Comparison of ENCODE assay signal across 10 cellular contexts in the genomic region with DNA sequence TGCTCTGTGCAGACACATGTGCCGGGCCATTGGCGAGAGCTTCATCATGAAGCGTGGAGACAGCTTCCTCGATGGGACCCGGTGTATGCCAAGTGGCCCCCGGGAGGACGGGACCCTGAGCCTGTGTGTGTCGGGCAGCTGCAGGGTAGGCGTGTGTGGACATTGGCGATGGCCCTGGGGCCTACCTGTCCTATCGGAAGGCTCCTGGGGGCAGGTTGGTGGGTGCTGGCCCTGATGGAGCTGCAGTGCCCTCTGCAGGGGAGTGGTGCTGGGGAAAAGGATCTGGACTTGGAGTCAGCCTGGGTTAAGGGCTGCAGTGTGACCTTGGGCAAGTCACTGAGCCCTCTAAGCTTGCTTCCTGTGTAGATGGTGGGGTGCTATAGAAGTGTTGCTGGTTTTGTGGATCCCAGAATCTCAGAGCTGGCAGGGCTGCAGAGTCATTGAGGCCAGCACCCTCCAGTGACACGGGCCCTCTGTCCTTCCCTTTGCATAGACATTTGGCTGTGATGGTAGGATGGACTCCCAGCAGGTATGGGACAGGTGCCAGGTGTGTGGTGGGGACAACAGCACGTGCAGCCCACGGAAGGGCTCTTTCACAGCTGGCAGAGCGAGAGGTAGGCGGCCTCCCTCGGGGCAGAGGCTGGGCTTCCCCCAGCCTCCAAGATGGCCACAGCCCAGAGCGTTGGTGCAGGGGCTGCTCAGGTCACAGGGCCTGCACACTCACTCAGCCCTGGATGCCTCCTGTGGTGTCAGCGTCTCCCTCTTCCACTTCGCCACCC. TPM values are rescaled to one million over a fixed set of nuclear protein-coding genes. Genes with fewer than 3 reads are reported as not detected.
DNase-seq lines count a peak whose midpoint lies in the region; ATAC-seq, FAIRE-seq and TF ChIP-seq lines count a peak whose summit lies in the region.
"Had no signal": no experiment of that assay in that cellular context is flagged by ENCODE, and none has a peak within 500 bp of the region (broad histone marks: within the 10 kb centered on the region; RNA-seq: fewer than 3 reads in every experiment).

No MANE protein-coding gene starts in this region.

- no peaks in the 10 kb centered on the region for H4K20me1 ChIP-seq in OCI-LY3 (ENCODE audit: insufficient read depth, low read length)

- H3K4me3 ChIP-seq in OCI-LY3 (ENCODE audit: low read length) (0 out of 2 replicates have a peak overlapping the region, but pooled peaks have one; percentile 40), kidney (ENCODE audit: low read length in 2 of 2) (no peak overlapping the region)
- H3K4me3 ChIP-seq: upper lobe of right lung had no signal

- intact Hi-C loops in kidney (cut with DNase I), result no loop called here

- DNase-seq in GM12891 (ENCODE audit: insufficient read length, low spot score), result peak; percentile 60
- DNase-seq in kidney, result peak; percentile 66
- DNase-seq in occipital lobe (lab: John Stamatoyannopoulos, UW), result no peak
- DNase-seq in T-helper 17 cell, result no peak
- no peak for DNase-seq in caudate nucleus (lab: John Stamatoyannopoulos, UW)
- DNase-seq: activated effector memory CD4-positive, alpha-beta T cell treated with anti-CD3 and anti-CD28 coated beads, Interleukin-2, amount 50 U/mL, for 16 hours; NCI-H2081; upper lobe of right lung had no signal

- FAIRE-seq in GM12891 (lab: Jason Lieb, UNC) (peak; percentile 73), kidney (lab: Jason Lieb, UNC) (no peak)

- no peak overlapping the region for H3K27ac ChIP-seq in OCI-LY3 (ENCODE audit: low read length)
- no peak overlapping the region for H3K27ac ChIP-seq in kidney (ENCODE audit: low read depth in 2 of 2, low read length in 2 of 2)
- H3K27ac ChIP-seq in caudate nucleus (ENCODE audit: low read depth, low read length), result no peak overlapping the region
- H3K27ac ChIP-seq: upper lobe of right lung had no signal

- no peaks in the 10 kb centered on the region for H3K27me3 ChIP-seq in OCI-LY3 (ENCODE audit: low read depth, low read length)
- H3K27me3 ChIP-seq: upper lobe of right lung had no signal

- ATAC-seq in T-helper 17 cell, result no peak
- ATAC-seq: upper lobe of right lung had no signal

- no peak overlapping the region for H3K4me3 Mint-ChIP-seq in T-helper 17 cell
- H3K4me3 Mint-ChIP-seq: IgD-negative memory B cell had no signal

- no peaks in the 10 kb centered on the region for H3K27me3 Mint-ChIP-seq in T-helper 17 cell

- H3K4me1 Mint-ChIP-seq in T-helper 17 cell, result no peaks in the 10 kb centered on the region

- no peaks in the 10 kb centered on the region for H3K36me3 Mint-ChIP-seq in T-helper 17 cell (ENCODE audit: low read depth)
- H3K36me3 Mint-ChIP-seq: IgD-negative memory B cell had no signal

- H3K36me3 ChIP-seq in OCI-LY3 (replicated peaks; ENCODE audit: low read depth, low read length) (no peaks in the 10 kb centered on the region), kidney (ENCODE audit: control insufficient read depth in 1 of 2, insufficient read depth in 2 of 2, low read length in 2 of 2) (no peaks in the 10 kb centered on the region)
- H3K36me3 ChIP-seq: upper lobe of right lung had no signal

- H3K4me1 ChIP-seq in OCI-LY3 (ENCODE audit: low read length), result peaks cover 8% of the 10 kb centered on the region; the same call in 1 of the 2 replicates
- H3K4me1 ChIP-seq in kidney (ENCODE audit: control insufficient read depth in 1 of 2, insufficient read depth in 1 of 2, low read depth in 1 of 2, low read length in 2 of 2), result no peaks in the 10 kb centered on the region
- H3K4me1 ChIP-seq: upper lobe of right lung had no signal

- H3K9ac ChIP-seq in OCI-LY3 (ENCODE audit: low read length) (no peak overlapping the region), kidney (ENCODE audit: low read length in 2 of 2) (no peak overlapping the region)

- no peak for TF ChIP-seq POLR2A in GM12891 (IDR thresholded peaks at IDR 0.05; ENCODE audit: low read depth, low read length)

- no peaks in the 10 kb centered on the region for H3K9me3 ChIP-seq in OCI-LY3 (ENCODE audit: insufficient read depth, low read length)
- no peaks in the 10 kb centered on the region for H3K9me3 ChIP-seq in kidney (ENCODE audit: control insufficient read depth in 1 of 2, low read length in 2 of 2)
- H3K9me3 ChIP-seq in T-helper 17 cell (ENCODE audit: control insufficient read depth, low read length, poor library complexity, severe bottlenecking), result no peaks in the 10 kb centered on the region
- H3K9me3 ChIP-seq: upper lobe of right lung had no signal

- peak; percentile 54 for TF ChIP-seq CTCF in OCI-LY3 (IDR thresholded peaks at IDR 0.05; ENCODE audit: low read depth, low read length)
- peak; percentile 7 for TF ChIP-seq CTCF in kidney (IDR thresholded peaks at IDR 0.05; ENCODE audit: borderline replicate concordance, extremely low read depth, insufficient read depth)

- no peak overlapping the region for H2AFZ ChIP-seq in OCI-LY3 (ENCODE audit: low read depth, low read length)

- peak overlapping the region; percentile 65 for H3K4me2 ChIP-seq in OCI-LY3 (ENCODE audit: low read length)

- no peak overlapping the region for H3K27ac Mint-ChIP-seq in T-helper 17 cell

- no peaks in the 10 kb centered on the region for H3K79me2 ChIP-seq in OCI-LY3 (ENCODE audit: low read length)

TF ChIP-seq in GM12891, 5 proteins besides CTCF, POLR2A, EP300 and RAD21:
- TF ChIP-seq POLR2AphosphoS5 (IDR thresholded peaks at IDR 0.05; ENCODE audit: low read depth, low read length), result no peak
TF ChIP-seq in GM12891: peak in this region for 0.

RNA-seq across cellular contexts. Expression of a gene that starts 15.8 kb away (rescaled TPM):
- 3.4 TPM for polyA plus RNA-seq in GM12891 (2012; ENCODE audit: low read depth, missing spikeins)
- total RNA-seq in kidney (3.1 TPM), occipital lobe (2.2 TPM), T-helper 17 cell (1 to 10 TPM; 1.1 to 1.9 TPM)
- polyA plus RNA-seq in kidney (ENCODE audit: insufficient read depth, low read depth, low replicate concordance), result 3.6 TPM

RNA-seq across cellular contexts. Expression of a gene that starts 20.1 kb away (rescaled TPM):
- polyA plus RNA-seq in GM12891 (2012; ENCODE audit: low read depth, missing spikeins), result 25.6 TPM
- total RNA-seq in kidney, result 17.5 TPM
- 18.6 TPM for polyA plus RNA-seq in kidney (ENCODE audit: insufficient read depth, low read depth, low replicate concordance)
- total RNA-seq in occipital lobe, result 15.1 TPM
- total RNA-seq in T-helper 17 cell, result 10 to 100 TPM; 17.0 to 23.4 TPM

RNA-seq across cellular contexts. Expression of a gene that starts 21.8 kb away (rescaled TPM):
- 1.3 TPM for polyA plus RNA-seq in GM12891 (2012; ENCODE audit: low read depth, missing spikeins)
- total RNA-seq in kidney, result 37.3 TPM
- polyA plus RNA-seq in kidney (ENCODE audit: insufficient read depth, low read depth, low replicate concordance), result 37.8 TPM
- total RNA-seq in occipital lobe, result 19.0 TPM
- 1 to 10 TPM; 1.4 to 3.8 TPM for total RNA-seq in T-helper 17 cell

RNA-seq across cellular contexts. Expression of a gene that starts 41.0 kb away (rescaled TPM):
- 11.0 TPM for polyA plus RNA-seq in GM12891 (2012; ENCODE audit: low read depth, missing spikeins)
- total RNA-seq in kidney (5.8 TPM), occipital lobe (17.2 TPM), T-helper 17 cell (1 to 10 TPM; 1.5 to 3.4 TPM)
- 2.5 TPM for polyA plus RNA-seq in kidney (ENCODE audit: insufficient read depth, low read depth, low replicate concordance)

Comparison
In these comparisons a context has a peak if more than half of its experiments do, and no peak if none do; other contexts are left out.
1. DNase-seq: peak in GM12891 (single experiment) and kidney (single experiment); none in occipital lobe (single experiment), T-helper 17 cell (0 of 3) and caudate nucleus (0 of 61).